Comparison of ENCODE assay signal across 8 cellular contexts in genomic region chr5:170638454-170639220, GRCh38.
A peak's percentile ranks its signal among the peaks of the same experiment; 100 is the strongest.
DNase-seq lines count a peak whose midpoint lies in the region; ATAC-seq and TF ChIP-seq lines count a peak whose summit lies in the region.

No MANE protein-coding gene starts in this region.

- no peaks in the 10 kb centered on the region for H3K36me3 ChIP-seq in upper lobe of left lung

- H3K4me3 Mint-ChIP-seq in activated T-cell treated with anti-CD3 and anti-CD28 coated beads, Interleukin-2, amount 50 U/mL, for 72 hours: no peak overlapping the region

- H3K4me1 ChIP-seq in upper lobe of left lung: peaks cover 7 to 13% (median 8%) of the 10 kb centered on the region in 4 donors

- TF ChIP-seq CTCF in fibroblast of villous mesenchyme (IDR thresholded peaks at IDR 0.05; ENCODE audit: insufficient read depth, low read depth, low read length) (peak; percentile 90), upper lobe of left lung (IDR thresholded peaks at IDR 0.05) (peak; percentile 74 to 94 (median 83))

- WGBS in upper lobe of left lung, 2 donors: 37 to 39% methylated on average over 15 of the region's 15 CpGs

- no peaks in the 10 kb centered on the region for H3K9me3 ChIP-seq in upper lobe of left lung

- H3K4me3 ChIP-seq in fibroblast of villous mesenchyme (ENCODE audit: low read depth, low read length) (no peak overlapping the region), upper lobe of left lung (no peak overlapping the region)

- H3K27me3 Mint-ChIP-seq in activated T-cell treated with anti-CD3 and anti-CD28 coated beads, Interleukin-2, amount 50 U/mL, for 72 hours (ENCODE audit: low read depth): peaks cover 8% of the 10 kb centered on the region

- H3K9me3 Mint-ChIP-seq in activated T-cell treated with anti-CD3 and anti-CD28 coated beads, Interleukin-2, amount 50 U/mL, for 72 hours: no peaks in the 10 kb centered on the region

- ATAC-seq in GM18498 (IDR thresholded peaks at IDR 0.05; ENCODE audit: unreplicated experiment): peak; percentile 78
- peak; percentile 79 for ATAC-seq in HG03354 (IDR thresholded peaks at IDR 0.05; ENCODE audit: poor library complexity, severe bottlenecking, unreplicated experiment)
- ATAC-seq in activated T-cell treated with anti-CD3 and anti-CD28 coated beads, Interleukin-2, amount 50 U/mL, for 72 hours (replicated peaks in 1 of 2): peak; percentile 65 to 71
- peak; percentile 54 to 75 for ATAC-seq in upper lobe of left lung (ENCODE audit: low FRiP score in 2 of 2)

- TF ChIP-seq EP300 in upper lobe of left lung (IDR thresholded peaks at IDR 0.05): no peak

- no peaks in the 10 kb centered on the region for H3K36me3 Mint-ChIP-seq in activated T-cell treated with anti-CD3 and anti-CD28 coated beads, Interleukin-2, amount 50 U/mL, for 72 hours (ENCODE audit: insufficient read depth in 2 of 2)

- H3K27me3 ChIP-seq in upper lobe of left lung: no peaks in the 10 kb centered on the region

- H3K27ac ChIP-seq in upper lobe of left lung: no peak overlapping the region

- no peak overlapping the region for H3K27ac Mint-ChIP-seq in activated T-cell treated with anti-CD3 and anti-CD28 coated beads, Interleukin-2, amount 50 U/mL, for 72 hours

- TF ChIP-seq POLR2A in upper lobe of left lung (IDR thresholded peaks at IDR 0.05): no peak

- DNase-seq in AG08395 (ENCODE audit: low spot score) (peak; percentile 70), OCI-M1 (lab: John Stamatoyannopoulos, UW) (peak; percentile 77), fibroblast of villous mesenchyme (ENCODE audit: low read depth) (peak; percentile 44), occipital lobe (lab: John Stamatoyannopoulos, UW) (peak; percentile 33), upper lobe of left lung (peak in 1 of 2 donors; percentile 47)
- DNase-seq in activated T-cell treated with anti-CD3 and anti-CD28 coated beads, Interleukin-2, amount 50 U/mL, for 72 hours: peak; percentile 72 to 74

- H3K4me1 Mint-ChIP-seq in activated T-cell treated with anti-CD3 and anti-CD28 coated beads, Interleukin-2, amount 50 U/mL, for 72 hours (ENCODE audit: low read depth): peaks cover 8% of the 10 kb centered on the region
